ENCODE assay signal across 17 cellular contexts in the genomic region with DNA sequence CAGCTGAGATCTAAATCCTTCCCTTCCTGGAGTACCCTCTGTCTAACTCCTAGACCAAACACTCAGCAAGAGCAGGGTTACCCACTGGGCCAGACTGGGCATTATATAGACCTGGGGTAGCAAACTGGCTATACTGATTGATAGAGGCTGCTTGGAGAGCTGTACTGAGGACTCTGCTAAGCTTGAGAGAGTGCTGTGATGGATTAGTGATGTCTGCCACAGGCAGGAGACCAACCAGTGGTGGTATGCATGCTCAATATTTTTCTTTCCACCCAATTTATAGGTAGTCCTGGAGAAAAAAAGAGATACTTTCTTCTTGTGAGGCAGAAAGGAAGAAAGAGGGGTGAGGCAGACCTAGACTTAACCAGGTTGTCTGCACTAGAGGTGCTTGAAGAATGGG. TPM values are rescaled to one million over a fixed set of nuclear protein-coding genes. Genes with fewer than 3 reads are reported as not detected.
DNase-seq lines count a peak whose midpoint lies in the region; ATAC-seq and TF ChIP-seq lines count a peak whose summit lies in the region.
"Had no signal": no experiment of that assay in that cellular context is flagged by ENCODE, and none has a peak within 500 bp of the region (broad histone marks: within the 10 kb centered on the region; RNA-seq: fewer than 3 reads in every experiment).

No MANE protein-coding gene starts in this region.

- H3K36me3 ChIP-seq in Peyer's patch, result no peaks in the 10 kb centered on the region
- H3K36me3 ChIP-seq: gastrocnemius medialis had no signal

- peaks cover 0 to 54% (median 17%) of the 10 kb centered on the region in 4 donors for H3K4me1 ChIP-seq in Peyer's patch
- H3K4me1 ChIP-seq: Caco-2 had no signal

- CTCF ChIA-PET in activated naive CD4-positive, alpha-beta T cell treated with anti-CD3 and anti-CD28 coated beads, Interleukin-2, amount 10 ng/mL, durations not matched to agents 7 days and 5 days (lab: Charles Lee), result interaction anchor here (0.8 to 2.0 kb wide), 5 partner anchors 9 to 97 kb away, joined by 3 to 9 read pairs (median 4); no protein-coding TSS in a partner anchor

- no peak for TF ChIP-seq CTCF in Peyer's patch (IDR thresholded peaks at IDR 0.05)

- ATAC-seq in activated naive CD4-positive, alpha-beta T cell treated with anti-CD3 and anti-CD28 coated beads, Interleukin-2, amount 50 U/mL, for 72 hours, result peak; percentile 8 to 24
- no peak for ATAC-seq in effector memory CD8-positive, alpha-beta T cell (replicated peaks)
- no peak for ATAC-seq in HG03097 (IDR thresholded peaks at IDR 0.05; ENCODE audit: low FRiP score, unreplicated experiment)
- ATAC-seq in GM19463 (IDR thresholded peaks at IDR 0.05; ENCODE audit: unreplicated experiment), result no peak
- ATAC-seq: gastrocnemius medialis had no signal

- peak overlapping the region in 3 of 4 donors; percentile 50 to 70 (median 52) for H3K27ac ChIP-seq in Peyer's patch
- H3K27ac ChIP-seq: gastrocnemius medialis, KMS-11 had no signal

- no peak overlapping the region for H3K4me3 Mint-ChIP-seq in activated naive CD4-positive, alpha-beta T cell treated with anti-CD3 and anti-CD28 coated beads, Interleukin-2, amount 10 ng/mL, durations not matched to agents 7 days and 5 days
- peak overlapping the region; percentile 74 to 85 for H3K4me3 Mint-ChIP-seq in effector memory CD8-positive, alpha-beta T cell

- no peaks in the 10 kb centered on the region for H3K27me3 ChIP-seq in Peyer's patch

- H3K4me3 ChIP-seq in Peyer's patch, result no peak overlapping the region
- H3K4me3 ChIP-seq: gastrocnemius medialis had no signal

- peaks cover 3% of the 10 kb centered on the region for H3K27me3 Mint-ChIP-seq in activated naive CD4-positive, alpha-beta T cell treated with anti-CD3 and anti-CD28 coated beads, Interleukin-2, amount 10 ng/mL, durations not matched to agents 7 days and 5 days
- no peaks in the 10 kb centered on the region for H3K27me3 Mint-ChIP-seq in effector memory CD8-positive, alpha-beta T cell

- H3K9me3 Mint-ChIP-seq in activated naive CD4-positive, alpha-beta T cell treated with anti-CD3 and anti-CD28 coated beads, Interleukin-2, amount 50 U/mL, for 72 hours, result no peaks in the 10 kb centered on the region
- no peaks in the 10 kb centered on the region for H3K9me3 Mint-ChIP-seq in activated naive CD4-positive, alpha-beta T cell treated with anti-CD3 and anti-CD28 coated beads, Interleukin-2, amount 10 ng/mL, durations not matched to agents 7 days and 5 days
- H3K9me3 Mint-ChIP-seq in effector memory CD8-positive, alpha-beta T cell, result no peaks in the 10 kb centered on the region

- no peaks in the 10 kb centered on the region for H3K36me3 Mint-ChIP-seq in activated naive CD4-positive, alpha-beta T cell treated with anti-CD3 and anti-CD28 coated beads, Interleukin-2, amount 50 U/mL, for 72 hours
- no peaks in the 10 kb centered on the region for H3K36me3 Mint-ChIP-seq in activated naive CD4-positive, alpha-beta T cell treated with anti-CD3 and anti-CD28 coated beads, Interleukin-2, amount 10 ng/mL, durations not matched to agents 7 days and 5 days
- H3K36me3 Mint-ChIP-seq in effector memory CD8-positive, alpha-beta T cell (ENCODE audit: insufficient read depth), result peaks cover 15% of the 10 kb centered on the region

- peaks cover 55% of the 10 kb centered on the region for H3K4me1 Mint-ChIP-seq in activated naive CD4-positive, alpha-beta T cell treated with anti-CD3 and anti-CD28 coated beads, Interleukin-2, amount 10 ng/mL, durations not matched to agents 7 days and 5 days
- H3K4me1 Mint-ChIP-seq in effector memory CD8-positive, alpha-beta T cell (ENCODE audit: low read depth in 2 of 2), result peaks cover 78 to 81% of the 10 kb centered on the region in 2 donors

- DNase-seq in activated naive CD4-positive, alpha-beta T cell treated with anti-CD3 and anti-CD28 coated beads, Interleukin-2, amount 50 U/mL, for 72 hours (ENCODE audit: low spot score in 2 of 2), result no peak
- no peak for DNase-seq in activated naive CD4-positive, alpha-beta T cell treated with anti-CD3 and anti-CD28 coated beads, Interleukin-2, amount 10 ng/mL, durations not matched to agents 7 days and 5 days
- DNase-seq in Peyer's patch (no peak), amygdala (lab: John Stamatoyannopoulos, UW) (no peak), GOT3 (lab: John Stamatoyannopoulos, UW) (no peak)
- DNase-seq in effector memory CD8-positive, alpha-beta T cell, result no peak
- DNase-seq: Caco-2, dermis blood vessel endothelial cell, gastrocnemius medialis, midbrain, NCI-H1092 treated with DMSO at 0.1 percent for 48 hours, NCI-H526 treated with DMSO at 0.1 percent for 48 hours, SIG-M5, trophoblast cell had no signal

- peak overlapping the region; percentile 73 to 84 for H3K27ac Mint-ChIP-seq in activated naive CD4-positive, alpha-beta T cell treated with anti-CD3 and anti-CD28 coated beads, Interleukin-2, amount 50 U/mL, for 72 hours
- no peak overlapping the region for H3K27ac Mint-ChIP-seq in activated naive CD4-positive, alpha-beta T cell treated with anti-CD3 and anti-CD28 coated beads, Interleukin-2, amount 10 ng/mL, durations not matched to agents 7 days and 5 days
- peak overlapping the region; percentile 97 to 99 for H3K27ac Mint-ChIP-seq in effector memory CD8-positive, alpha-beta T cell

- H3K9me3 ChIP-seq in Peyer's patch, result no peaks in the 10 kb centered on the region
- H3K9me3 ChIP-seq: Caco-2, gastrocnemius medialis had no signal

- no peak for TF ChIP-seq POLR2A in Peyer's patch (IDR thresholded peaks at IDR 0.05)

RNA-seq across cellular contexts. Expression of gene DTX1, which starts 33.3 kb away (rescaled TPM):
- total RNA-seq in activated naive CD4-positive, alpha-beta T cell treated with anti-CD3 and anti-CD28 coated beads, Interleukin-2, amount 50 U/mL, for 72 hours, result 10 to 100 TPM in 1 of 2 donors, 1 to 10 TPM in 1; 9.8 to 17.3 TPM
- total RNA-seq in Peyer's patch, result 10 to 100 TPM in 1 of 4 donors, 1 to 10 TPM in 3; 3.1 to 33.8 (median 5.3) TPM
- total RNA-seq: Caco-2 had no signal

RNA-seq across cellular contexts. Expression of gene RASAL1, which starts 45.7 kb away (rescaled TPM):
- total RNA-seq in activated naive CD4-positive, alpha-beta T cell treated with anti-CD3 and anti-CD28 coated beads, Interleukin-2, amount 50 U/mL, for 72 hours, result 10 to 100 TPM in 1 of 2 donors, 1 to 10 TPM in 1; 9.8 to 15.1 TPM
- 1 to 10 TPM in 3 of 4 donors, under 1 TPM in 1; 0.85 to 4.4 (median 3.9) TPM for total RNA-seq in Peyer's patch
- total RNA-seq: Caco-2, gastrocnemius medialis had no signal

RNA-seq across cellular contexts. Expression of gene CFAP73, which starts 59.7 kb away (rescaled TPM):
- total RNA-seq in activated naive CD4-positive, alpha-beta T cell treated with anti-CD3 and anti-CD28 coated beads, Interleukin-2, amount 50 U/mL, for 72 hours, result under 1 TPM; 0.45 to 0.98 TPM
- total RNA-seq in Peyer's patch, result not detected
- total RNA-seq: dermis blood vessel endothelial cell, gastrocnemius medialis had no signal

Comparison
In these comparisons a context has a peak if more than half of its experiments do, and no peak if none do; other contexts are left out.
1. ATAC-seq: peak in activated naive CD4-positive, alpha-beta T cell treated with anti-CD3 and anti-CD28 coated beads, Interleukin-2, amount 50 U/mL, for 72 hours (2 of 2); none in effector memory CD8-positive, alpha-beta T cell (single experiment), HG03097 (single experiment) and GM19463 (single experiment).